ENCODE assay signal across 1 cellular context in genomic region chr7:103344453-103345149, GRCh38.
TF ChIP-seq lines count a peak whose summit lies in the region.

A gene with protein sequence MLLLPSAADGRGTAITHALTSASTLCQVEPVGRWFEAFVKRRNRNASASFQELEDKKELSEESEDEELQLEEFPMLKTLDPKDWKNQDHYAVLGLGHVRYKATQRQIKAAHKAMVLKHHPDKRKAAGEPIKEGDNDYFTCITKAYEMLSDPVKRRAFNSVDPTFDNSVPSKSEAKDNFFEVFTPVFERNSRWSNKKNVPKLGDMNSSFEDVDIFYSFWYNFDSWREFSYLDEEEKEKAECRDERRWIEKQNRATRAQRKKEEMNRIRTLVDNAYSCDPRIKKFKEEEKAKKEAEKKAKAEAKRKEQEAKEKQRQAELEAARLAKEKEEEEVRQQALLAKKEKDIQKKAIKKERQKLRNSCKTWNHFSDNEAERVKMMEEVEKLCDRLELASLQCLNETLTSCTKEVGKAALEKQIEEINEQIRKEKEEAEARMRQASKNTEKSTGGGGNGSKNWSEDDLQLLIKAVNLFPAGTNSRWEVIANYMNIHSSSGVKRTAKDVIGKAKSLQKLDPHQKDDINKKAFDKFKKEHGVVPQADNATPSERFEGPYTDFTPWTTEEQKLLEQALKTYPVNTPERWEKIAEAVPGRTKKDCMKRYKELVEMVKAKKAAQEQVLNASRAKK (minus strand): TSS chr7:103344767. CDS start chr7:103344622, 145 bp downstream.

TF ChIP-seq in HepG2, 621 proteins besides CTCF, POLR2A, EP300 and RAD21 (continued from another document and continues in another):
- TF ChIP-seq ZNF276 (CRISPR knock-in tag; IDR thresholded peaks at IDR 0.05; ENCODE audit: low read depth) (peak; percentile 76), ZNF44 (CRISPR knock-in tag; IDR thresholded peaks at IDR 0.05) (peak; percentile 94; the same call in 1 of the 2 replicates), ZNF879 (CRISPR knock-in tag; IDR thresholded peaks at IDR 0.05) (no peak), RELA (CRISPR knock-in tag; IDR thresholded peaks at IDR 0.05) (no peak), USF2 (IDR thresholded peaks at IDR 0.05; ENCODE audit: low read depth, low read length) (no peak), USF2 (CRISPR knock-in tag; IDR thresholded peaks at IDR 0.05; ENCODE audit: borderline replicate concordance) (no peak), DR1 (CRISPR knock-in tag; IDR thresholded peaks at IDR 0.05) (peak; percentile 36; the same call in 1 of the 2 replicates), ZNF33A (CRISPR knock-in tag; IDR thresholded peaks at IDR 0.05; ENCODE audit: borderline replicate concordance) (peak; percentile 7; the same call in 1 of the 2 replicates), FOXA3 (CRISPR knock-in tag; IDR thresholded peaks at IDR 0.05) (peak; percentile 74), XRCC5 (optimal IDR thresholded peaks at IDR 0.05; ENCODE audit: low read length) (peak; percentile 86), PHF8 (CRISPR knock-in tag; IDR thresholded peaks at IDR 0.05) (peak; percentile 85), ZNF143 (CRISPR knock-in tag; IDR thresholded peaks at IDR 0.05) (peak; percentile 64; the same call in 1 of the 2 replicates), ZNF414 (CRISPR knock-in tag; IDR thresholded peaks at IDR 0.05) (peak; percentile 99), ZNF691 (CRISPR knock-in tag; IDR thresholded peaks at IDR 0.05; ENCODE audit: borderline replicate concordance, low read depth) (peak; percentile 75), FOXJ3 (CRISPR knock-in tag; IDR thresholded peaks at IDR 0.05; ENCODE audit: borderline replicate concordance) (no peak; the same call in 1 of the 2 replicates), ZNF557 (CRISPR knock-in tag; IDR thresholded peaks at IDR 0.05) (no peak), ZHX2 (IDR thresholded peaks at IDR 0.05; ENCODE audit: low read depth) (peak; percentile 85), ZHX2 (CRISPR knock-in tag; IDR thresholded peaks at IDR 0.05; ENCODE audit: borderline replicate concordance) (no peak), ZNF670 (CRISPR knock-in tag; IDR thresholded peaks at IDR 0.05; ENCODE audit: borderline replicate concordance) (peak; percentile 90)
- TF ChIP-seq, protein P1, sequence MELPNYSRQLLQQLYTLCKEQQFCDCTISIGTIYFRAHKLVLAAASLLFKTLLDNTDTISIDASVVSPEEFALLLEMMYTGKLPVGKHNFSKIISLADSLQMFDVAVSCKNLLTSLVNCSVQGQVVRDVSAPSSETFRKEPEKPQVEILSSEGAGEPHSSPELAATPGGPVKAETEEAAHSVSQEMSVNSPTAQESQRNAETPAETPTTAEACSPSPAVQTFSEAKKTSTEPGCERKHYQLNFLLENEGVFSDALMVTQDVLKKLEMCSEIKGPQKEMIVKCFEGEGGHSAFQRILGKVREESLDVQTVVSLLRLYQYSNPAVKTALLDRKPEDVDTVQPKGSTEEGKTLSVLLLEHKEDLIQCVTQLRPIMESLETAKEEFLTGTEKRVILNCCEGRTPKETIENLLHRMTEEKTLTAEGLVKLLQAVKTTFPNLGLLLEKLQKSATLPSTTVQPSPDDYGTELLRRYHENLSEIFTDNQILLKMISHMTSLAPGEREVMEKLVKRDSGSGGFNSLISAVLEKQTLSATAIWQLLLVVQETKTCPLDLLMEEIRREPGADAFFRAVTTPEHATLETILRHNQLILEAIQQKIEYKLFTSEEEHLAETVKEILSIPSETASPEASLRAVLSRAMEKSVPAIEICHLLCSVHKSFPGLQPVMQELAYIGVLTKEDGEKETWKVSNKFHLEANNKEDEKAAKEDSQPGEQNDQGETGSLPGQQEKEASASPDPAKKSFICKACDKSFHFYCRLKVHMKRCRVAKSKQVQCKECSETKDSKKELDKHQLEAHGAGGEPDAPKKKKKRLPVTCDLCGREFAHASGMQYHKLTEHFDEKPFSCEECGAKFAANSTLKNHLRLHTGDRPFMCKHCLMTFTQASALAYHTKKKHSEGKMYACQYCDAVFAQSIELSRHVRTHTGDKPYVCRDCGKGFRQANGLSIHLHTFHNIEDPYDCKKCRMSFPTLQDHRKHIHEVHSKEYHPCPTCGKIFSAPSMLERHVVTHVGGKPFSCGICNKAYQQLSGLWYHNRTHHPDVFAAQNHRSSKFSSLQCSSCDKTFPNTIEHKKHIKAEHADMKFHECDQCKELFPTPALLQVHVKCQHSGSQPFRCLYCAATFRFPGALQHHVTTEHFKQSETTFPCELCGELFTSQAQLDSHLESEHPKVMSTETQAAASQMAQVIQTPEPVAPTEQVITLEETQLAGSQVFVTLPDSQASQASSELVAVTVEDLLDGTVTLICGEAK (IDR thresholded peaks at IDR 0.05) = peak; percentile 71
- TF ChIP-seq, protein P1 (CRISPR knock-in tag; IDR thresholded peaks at IDR 0.05) = peak; percentile 55; the same call in 1 of the 2 replicates
- TF ChIP-seq, protein P2, sequence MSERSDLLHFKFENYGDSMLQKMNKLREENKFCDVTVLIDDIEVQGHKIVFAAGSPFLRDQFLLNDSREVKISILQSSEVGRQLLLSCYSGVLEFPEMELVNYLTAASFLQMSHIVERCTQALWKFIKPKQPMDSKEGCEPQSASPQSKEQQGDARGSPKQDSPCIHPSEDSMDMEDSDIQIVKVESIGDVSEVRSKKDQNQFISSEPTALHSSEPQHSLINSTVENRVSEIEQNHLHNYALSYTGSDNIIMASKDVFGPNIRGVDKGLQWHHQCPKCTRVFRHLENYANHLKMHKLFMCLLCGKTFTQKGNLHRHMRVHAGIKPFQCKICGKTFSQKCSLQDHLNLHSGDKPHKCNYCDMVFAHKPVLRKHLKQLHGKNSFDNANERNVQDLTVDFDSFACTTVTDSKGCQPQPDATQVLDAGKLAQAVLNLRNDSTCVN (CRISPR knock-in tag; IDR thresholded peaks at IDR 0.05; ENCODE audit: borderline replicate concordance) = peak; percentile 79; the same call in 1 of the 2 replicates
- TF ChIP-seq, protein P3, sequence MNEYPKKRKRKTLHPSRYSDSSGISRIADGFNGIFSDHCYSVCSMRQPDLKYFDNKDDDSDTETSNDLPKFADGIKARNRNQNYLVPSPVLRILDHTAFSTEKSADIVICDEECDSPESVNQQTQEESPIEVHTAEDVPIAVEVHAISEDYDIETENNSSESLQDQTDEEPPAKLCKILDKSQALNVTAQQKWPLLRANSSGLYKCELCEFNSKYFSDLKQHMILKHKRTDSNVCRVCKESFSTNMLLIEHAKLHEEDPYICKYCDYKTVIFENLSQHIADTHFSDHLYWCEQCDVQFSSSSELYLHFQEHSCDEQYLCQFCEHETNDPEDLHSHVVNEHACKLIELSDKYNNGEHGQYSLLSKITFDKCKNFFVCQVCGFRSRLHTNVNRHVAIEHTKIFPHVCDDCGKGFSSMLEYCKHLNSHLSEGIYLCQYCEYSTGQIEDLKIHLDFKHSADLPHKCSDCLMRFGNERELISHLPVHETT (CRISPR knock-in tag; conservative IDR thresholded peaks at IDR 0.05) = peak; percentile 44; the same call in 1 of the 2 replicates
